ENCODE assay signal across 21 cellular contexts in the genomic region with DNA sequence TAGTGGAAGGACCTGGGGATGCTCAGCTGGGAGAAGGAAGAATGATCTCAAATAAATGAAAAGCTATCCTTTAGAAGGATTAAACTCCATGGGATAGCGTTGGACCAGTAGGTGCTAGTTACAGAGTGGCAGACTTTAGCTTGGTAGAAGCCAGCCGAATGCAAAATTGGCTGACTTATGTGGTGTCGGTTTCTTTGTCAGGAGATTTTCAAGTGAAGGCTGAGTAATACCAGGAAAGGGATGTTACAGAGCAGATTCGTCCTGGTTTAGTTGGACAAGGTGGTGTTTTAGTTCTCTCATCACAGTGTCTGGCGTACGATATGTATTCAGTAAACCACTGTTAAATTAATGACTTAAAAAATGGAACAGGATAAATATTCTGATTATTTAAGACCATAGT. TPM values are rescaled to one million over a fixed set of nuclear protein-coding genes. Genes with fewer than 3 reads are reported as not detected.
DNase-seq lines count a peak whose midpoint lies in the region; ATAC-seq and TF ChIP-seq lines count a peak whose summit lies in the region.
"Had no signal": no experiment of that assay in that cellular context is flagged by ENCODE, and none has a peak within 500 bp of the region (broad histone marks: within the 10 kb centered on the region; RNA-seq: fewer than 3 reads in every experiment).

No MANE protein-coding gene starts in this region.

- intact Hi-C loops in activated CD4-positive, alpha-beta T cell treated with anti-CD3 and anti-CD28 coated beads for 36 hours (cut with DNase I, micrococcal nuclease) = loop anchor here (5.0 to 10.0 kb wide), 2 partner anchors 257 to 989 kb away; a partner anchor contains a TSS

- H3K27ac Mint-ChIP-seq in activated CD4-positive, alpha-beta T cell treated with anti-CD3 and anti-CD28 coated beads for 36 hours = no peak overlapping the region
- H3K27ac Mint-ChIP-seq in nephron progenitor cell = peak overlapping the region; percentile 12
- H3K27ac Mint-ChIP-seq: activated naive CD4-positive, alpha-beta T cell treated with anti-CD3 and anti-CD28 coated beads, Interleukin-2, amount 50 U/mL, for 24 hours; neural progenitor cell had no signal

- no peaks in the 10 kb centered on the region for H3K9me3 Mint-ChIP-seq in activated CD4-positive, alpha-beta T cell treated with anti-CD3 and anti-CD28 coated beads for 36 hours (ENCODE audit: low read depth)
- no peaks in the 10 kb centered on the region for H3K9me3 Mint-ChIP-seq in nephron progenitor cell
- H3K9me3 Mint-ChIP-seq: activated naive CD4-positive, alpha-beta T cell treated with anti-CD3 and anti-CD28 coated beads, Interleukin-2, amount 50 U/mL, for 24 hours; neural progenitor cell had no signal

- TF ChIP-seq CTCF in nephron progenitor cell (IDR thresholded peaks at IDR 0.05) = no peak

- no peaks in the 10 kb centered on the region for H3K27me3 Mint-ChIP-seq in activated CD4-positive, alpha-beta T cell treated with anti-CD3 and anti-CD28 coated beads for 36 hours
- H3K27me3 Mint-ChIP-seq in nephron progenitor cell (ENCODE audit: low read depth, poor library complexity) = no peaks in the 10 kb centered on the region
- H3K27me3 Mint-ChIP-seq: activated naive CD4-positive, alpha-beta T cell treated with anti-CD3 and anti-CD28 coated beads, Interleukin-2, amount 50 U/mL, for 24 hours had no signal

- POLR2A ChIA-PET in activated CD4-positive, alpha-beta T cell treated with anti-CD3 and anti-CD28 coated beads for 36 hours (lab: Charles Lee) = no interaction called here

- CTCF ChIA-PET in activated CD4-positive, alpha-beta T cell treated with anti-CD3 and anti-CD28 coated beads for 36 hours (lab: Charles Lee) = interaction anchor here (0.9 to 2.0 kb wide), 3 partner anchors 8 to 27 kb away, joined by 3 to 6 read pairs (median 3); no protein-coding TSS in a partner anchor

- DNase-seq in activated CD4-positive, alpha-beta T cell treated with anti-CD3 and anti-CD28 coated beads for 36 hours = no peak
- DNase-seq in activated CD4-positive, alpha-beta T cell treated with anti-CD3 and anti-CD28 coated beads, Interleukin-2, amount 50 U/mL, for 4 hours = no peak
- DNase-seq in nephron progenitor cell = no peak
- DNase-seq in NCI-H1105 (lab: John Stamatoyannopoulos, UW) = no peak
- no peak for DNase-seq in NCI-H187 treated with DMSO at 0.1 percent for 48 hours (lab: John Stamatoyannopoulos, UW)
- DNase-seq: 8988T; activated CD8-positive, alpha-beta memory T cell treated with anti-CD3 and anti-CD28 coated beads, Interleukin-2, amount 50 U/mL, for 4 hours; dermis blood vessel endothelial cell; DMS 273 treated with DMSO at 0.1 percent for 48 hours; erythroblast; mesenchymal stem cell; NCI-H2107; NCI-H69; PC-9; thyroid gland had no signal

- H3K4me1 Mint-ChIP-seq in activated CD4-positive, alpha-beta T cell treated with anti-CD3 and anti-CD28 coated beads for 36 hours = peaks cover 38% of the 10 kb centered on the region
- H3K4me1 Mint-ChIP-seq in nephron progenitor cell = peaks cover 5% of the 10 kb centered on the region
- H3K4me1 Mint-ChIP-seq: neural progenitor cell had no signal

- peaks cover 25% of the 10 kb centered on the region for H3K36me3 Mint-ChIP-seq in activated CD4-positive, alpha-beta T cell treated with anti-CD3 and anti-CD28 coated beads for 36 hours (ENCODE audit: low read depth)
- H3K36me3 Mint-ChIP-seq in nephron progenitor cell (ENCODE audit: low read depth) = peaks cover 52% of the 10 kb centered on the region

- H3K4me3 Mint-ChIP-seq in activated CD4-positive, alpha-beta T cell treated with anti-CD3 and anti-CD28 coated beads for 36 hours = no peak overlapping the region
- no peak overlapping the region for H3K4me3 Mint-ChIP-seq in nephron progenitor cell
- H3K4me3 Mint-ChIP-seq: activated naive CD4-positive, alpha-beta T cell treated with anti-CD3 and anti-CD28 coated beads, Interleukin-2, amount 50 U/mL, for 24 hours; neural progenitor cell had no signal

- peak; percentile 57 for ATAC-seq in activated CD4-positive, alpha-beta T cell treated with anti-CD3 and anti-CD28 coated beads for 36 hours
- ATAC-seq in GM19468 (IDR thresholded peaks at IDR 0.05; ENCODE audit: extremely low read depth, unreplicated experiment) = peak; percentile 20
- ATAC-seq in HG03439 (IDR thresholded peaks at IDR 0.05; ENCODE audit: unreplicated experiment) = peak; percentile 48
- ATAC-seq in GM19324 (IDR thresholded peaks at IDR 0.05; ENCODE audit: low FRiP score, unreplicated experiment) = no peak
- ATAC-seq: HepG2 had no signal

RNA-seq across cellular contexts. Expression of a gene that starts 26.0 kb away (rescaled TPM):
- 10 to 100 TPM in 1 of 2 experiments, 1 to 10 TPM in 1; 8.2 to 13.1 TPM for total RNA-seq in activated CD4-positive, alpha-beta T cell treated with anti-CD3 and anti-CD28 coated beads for 36 hours
